Comparison of ENCODE assay signal across 31 cellular contexts in the genomic region with DNA sequence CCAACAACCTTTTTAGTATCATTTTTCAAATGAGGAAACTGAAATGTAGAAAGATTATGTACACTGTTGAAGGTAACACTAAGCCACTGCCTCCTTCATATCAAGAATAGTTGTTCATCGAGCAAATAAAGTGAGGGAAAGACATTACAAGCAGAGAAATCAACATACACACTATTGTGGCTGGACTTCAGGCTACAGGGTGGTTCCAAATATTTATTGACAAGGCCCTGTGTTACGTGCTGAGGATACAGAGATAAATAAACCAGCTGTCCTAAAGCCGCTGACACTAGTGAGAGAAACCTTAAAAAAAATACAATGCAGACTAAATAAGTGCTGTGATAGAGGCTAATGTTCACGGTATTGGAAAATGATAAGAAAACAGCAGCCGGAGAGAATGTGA. TPM values are rescaled to one million over a fixed set of nuclear protein-coding genes. Genes with fewer than 3 reads are reported as not detected.
DNase-seq lines count a peak whose midpoint lies in the region; ATAC-seq and TF ChIP-seq lines count a peak whose summit lies in the region.
"Had no signal": no experiment of that assay in that cellular context is flagged by ENCODE, and none has a peak within 500 bp of the region (broad histone marks: within the 10 kb centered on the region; RNA-seq: fewer than 3 reads in every experiment).

No MANE protein-coding gene starts in this region.

- H3K36me3 Mint-ChIP-seq in nephron progenitor cell (ENCODE audit: low read depth) = no peaks in the 10 kb centered on the region
- H3K36me3 Mint-ChIP-seq: T-cell had no signal

- peaks cover 43% of the 10 kb centered on the region for H3K4me1 ChIP-seq in DND-41 (ENCODE audit: insufficient read depth, low read length)

- H3K27ac Mint-ChIP-seq in nephron progenitor cell = no peak overlapping the region
- H3K27ac Mint-ChIP-seq: activated CD4-positive, alpha-beta T cell treated with anti-CD3 and anti-CD28 coated beads, Interleukin-2, amount 10 ng/mL, durations not matched to agents 7 days and 5 days; activated naive CD8-positive, alpha-beta T cell; B cell; stimulated activated effector memory CD8-positive, alpha-beta T cell treated with anti-CD3 and anti-CD28 coated beads, Interleukin-12 subunit alpha, Interleukin-12 subunit beta, amount 100 ng/mL, for 72 hours; T-cell had no signal

- no peaks in the 10 kb centered on the region for H3K27me3 ChIP-seq in DND-41 (ENCODE audit: insufficient read depth, low read length, poor library complexity)
- H3K27me3 ChIP-seq: esophagus squamous epithelium, neutrophil, sigmoid colon, SJSA1, tibial nerve had no signal

- H3K4me1 Mint-ChIP-seq in nephron progenitor cell = peaks cover 36% of the 10 kb centered on the region

- H4K20me1 ChIP-seq in DND-41 (ENCODE audit: insufficient read depth, low read length) = peaks cover 11% of the 10 kb centered on the region; the same call in 1 of the 2 replicates

- peaks cover 26% of the 10 kb centered on the region for H3K27me3 Mint-ChIP-seq in nephron progenitor cell (ENCODE audit: low read depth, poor library complexity)
- H3K27me3 Mint-ChIP-seq: B cell, IgD-negative memory B cell, T-cell had no signal

- TF ChIP-seq CTCF in 22Rv1 (IDR thresholded peaks at IDR 0.05) (no peak), DND-41 (IDR thresholded peaks at IDR 0.05; ENCODE audit: borderline replicate concordance, extremely low read depth, low read length, poor library complexity, severe bottlenecking) (no peak), nephron progenitor cell (IDR thresholded peaks at IDR 0.05) (no peak)

- H3K27ac ChIP-seq in 22Rv1 (peak overlapping the region; percentile 52), DND-41 (ENCODE audit: low read length) (no peak overlapping the region)
- H3K27ac ChIP-seq: esophagus squamous epithelium, foreskin keratinocyte, neutrophil, SJSA1, tibial nerve had no signal

- TF ChIP-seq POLR2A in erythroblast (IDR thresholded peaks at IDR 0.05; ENCODE audit: low read length) = no peak

- DNase-seq in DND-41 (no peak), erythroblast (lab: John Stamatoyannopoulos, UW) (peak; percentile 37 to 39), nephron progenitor cell (no peak), NK-92 (lab: John Stamatoyannopoulos, UW; ENCODE audit: unreplicated experiment) (no peak), SK-N-DZ (ENCODE audit: low spot score) (no peak), NCI-H128 (lab: John Stamatoyannopoulos, UW; ENCODE audit: unreplicated experiment) (no peak)
- DNase-seq: ACHN; activated CD4-positive, alpha-beta T cell treated with anti-CD3 and anti-CD28 coated beads, Interleukin-2, amount 10 ng/mL, durations not matched to agents 7 days and 5 days; activated effector memory CD4-positive, alpha-beta T cell treated with anti-CD3 and anti-CD28 coated beads, Interleukin-2, amount 50 U/mL, for 16 hours; activated T-cell treated with anti-CD3 and anti-CD28 coated beads, Interleukin-2, amount 50 U/mL, for 1 hour; aorta; cortex of kidney; esophagus squamous epithelium; foreskin keratinocyte; GOT3; kidney glomerular epithelial cell; NCI-H1048; NCI-H1694 treated with DMSO at 0.1 percent for 48 hours; NCI-H446 treated with DMSO at 0.1 percent for 48 hours; sigmoid colon; stimulated activated CD4-positive, alpha-beta T cell treated with anti-CD3 and anti-CD28 coated beads, Interleukin-15, amount 100 ng/mL, for 24 hours; T-cell had no signal

- H3K4me2 ChIP-seq in DND-41 (ENCODE audit: insufficient read depth, low read length) = 0 out of 2 replicates have a peak overlapping the region, but pooled peaks have one; percentile 75

- no peaks in the 10 kb centered on the region; the same call in 1 of the 2 replicates for H3K36me3 ChIP-seq in DND-41 (ENCODE audit: insufficient read depth, low read length)
- H3K36me3 ChIP-seq: esophagus squamous epithelium, neutrophil, sigmoid colon, tibial nerve had no signal

- ATAC-seq in DND-41 (ENCODE audit: insufficient read depth, low read depth) (no peak), GM18858 (IDR thresholded peaks at IDR 0.05; ENCODE audit: unreplicated experiment) (no peak)
- ATAC-seq: foreskin keratinocyte; stimulated activated effector memory CD8-positive, alpha-beta T cell treated with anti-CD3 and anti-CD28 coated beads, Interleukin-12 subunit alpha, Interleukin-12 subunit beta, amount 100 ng/mL, for 72 hours; T-cell had no signal

- H3K9me3 Mint-ChIP-seq in nephron progenitor cell = no peaks in the 10 kb centered on the region
- H3K9me3 Mint-ChIP-seq: activated CD4-positive, alpha-beta T cell treated with anti-CD3 and anti-CD28 coated beads, Interleukin-2, amount 10 ng/mL, durations not matched to agents 7 days and 5 days; IgD-negative memory B cell; stimulated activated effector memory CD8-positive, alpha-beta T cell treated with anti-CD3 and anti-CD28 coated beads, Interleukin-12 subunit alpha, Interleukin-12 subunit beta, amount 100 ng/mL, for 72 hours; T-cell had no signal

- H3K9ac ChIP-seq in DND-41 (ENCODE audit: low read depth, low read length) = no peak overlapping the region

- peaks cover 35% of the 10 kb centered on the region for H3K79me2 ChIP-seq in DND-41 (ENCODE audit: insufficient read depth, low read length)

- H3K4me3 Mint-ChIP-seq in nephron progenitor cell = peak overlapping the region; percentile 62
- H3K4me3 Mint-ChIP-seq: activated CD4-positive, alpha-beta T cell treated with anti-CD3 and anti-CD28 coated beads, Interleukin-2, amount 10 ng/mL, durations not matched to agents 7 days and 5 days; stimulated activated effector memory CD8-positive, alpha-beta T cell treated with anti-CD3 and anti-CD28 coated beads, Interleukin-12 subunit alpha, Interleukin-12 subunit beta, amount 100 ng/mL, for 72 hours had no signal

- H2AFZ ChIP-seq in DND-41 (ENCODE audit: low read depth, low read length) = no peak overlapping the region

- no peaks in the 10 kb centered on the region for H3K9me3 ChIP-seq in DND-41 (ENCODE audit: insufficient read depth, low read length, severe bottlenecking)
- H3K9me3 ChIP-seq: esophagus squamous epithelium, neutrophil, sigmoid colon, SJSA1, tibial nerve had no signal

- no peak overlapping the region for H3K4me3 ChIP-seq in DND-41 (ENCODE audit: low read depth in 1 of 2, low read length in 2 of 2)
- H3K4me3 ChIP-seq: esophagus squamous epithelium, SJSA1, tibial nerve had no signal

RNA-seq across cellular contexts. Expression of gene LNPK, which starts 1.9 kb away (rescaled TPM):
- polyA plus RNA-seq in SK-N-DZ (2014; cell fraction: cytosol; rRNA removed) = 27.6 and 33.9 TPM in 2 replicates
- 18.7 and 20.3 TPM in 2 replicates for polyA plus RNA-seq in SK-N-DZ (2014; cell fraction: nucleus; rRNA removed)

Comparison
In these comparisons a context has a peak if more than half of its experiments do, and no peak if none do; other contexts are left out.
1. DNase-seq: peak in erythroblast (2 of 2); none in DND-41 (single experiment), nephron progenitor cell (single experiment), NK-92 (single experiment), SK-N-DZ (single experiment) and NCI-H128 (single experiment).